1 cellular context compared by ENCODE assay signal in the genomic region with DNA sequence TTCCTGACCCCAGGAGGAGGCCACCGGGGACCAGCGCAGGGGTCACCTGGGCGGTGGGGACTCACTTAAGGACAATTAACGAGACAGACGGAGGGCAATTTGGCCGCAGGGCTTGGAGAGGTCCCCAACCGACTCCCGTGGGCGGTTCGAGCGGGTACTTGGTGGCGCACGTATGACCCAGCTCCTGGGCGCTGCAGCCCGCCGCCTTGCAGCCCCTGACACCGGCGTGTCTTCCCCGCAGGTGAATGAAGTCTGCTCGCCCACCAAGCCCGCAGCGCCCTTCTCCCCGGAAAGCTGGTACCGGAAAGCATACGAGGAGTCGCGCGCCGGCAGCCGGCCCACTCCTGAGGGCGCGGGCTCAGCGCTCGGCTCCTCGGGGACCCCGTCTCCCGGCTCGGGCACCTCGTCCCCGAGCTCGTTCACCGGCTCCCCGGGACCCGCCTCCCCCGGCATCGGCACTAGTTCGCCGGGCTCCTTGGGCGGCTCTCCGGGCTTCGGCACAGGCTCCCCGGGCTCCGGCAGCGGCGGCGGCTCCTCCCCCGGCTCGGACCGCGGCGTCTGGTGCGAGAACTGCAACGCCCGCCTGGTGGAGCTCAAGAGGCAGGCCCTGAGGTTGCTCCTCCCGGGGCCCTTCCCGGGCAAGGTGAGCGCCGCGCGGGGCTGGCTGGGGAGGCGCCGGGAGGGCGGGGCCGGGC.
TF ChIP-seq lines count a peak whose summit lies in the region.

No MANE protein-coding gene starts in this region.

TF ChIP-seq in K562, 482 proteins besides CTCF, POLR2A, EP300 and RAD21 (continued from another document and continues in another):
- TF ChIP-seq CHD4 (IDR thresholded peaks at IDR 0.05; ENCODE audit: insufficient read depth, insufficient replicate concordance, low read depth, low read length, poor library complexity, severe bottlenecking) (no peak), CREB1 (IDR thresholded peaks at IDR 0.05) (no peak), CREB1 (CRISPR knock-in tag; IDR thresholded peaks at IDR 0.05) (0 out of 2 replicates have a peak, but pooled peaks have one; percentile 40), CSDE1 (IDR thresholded peaks at IDR 0.05) (no peak), RB1 (IDR thresholded peaks at IDR 0.05; ENCODE audit: low read depth) (peak; percentile 92), EHMT2 (IDR thresholded peaks at IDR 0.05) (no peak), NFRKB (IDR thresholded peaks at IDR 0.05; ENCODE audit: low read depth) (no peak), KLF1 (tag; IDR thresholded peaks at IDR 0.05) (no peak), ZNF785 (CRISPR knock-in tag; IDR thresholded peaks at IDR 0.05) (no peak), FIP1L1 (IDR thresholded peaks at IDR 0.05; ENCODE audit: low read depth, low read length, poor library complexity, severe bottlenecking) (peak; percentile 62), JUND (IDR thresholded peaks at IDR 0.05; ENCODE audit: borderline replicate concordance, low read depth, low read length) (peak; percentile 42), JUND (tag; IDR thresholded peaks at IDR 0.05; ENCODE audit: borderline replicate concordance, low read depth, low read length) (no peak), HDGF (IDR thresholded peaks at IDR 0.05) (no peak), MAFF (IDR thresholded peaks at IDR 0.05; ENCODE audit: low read length) (no peak), DIDO1 (tag; IDR thresholded peaks at IDR 0.05; ENCODE audit: low read depth) (no peak), EGR1 (conservative IDR thresholded peaks at IDR 0.05) (peak; percentile 29; the same call in 1 of the 2 replicates), SOX6 (IDR thresholded peaks at IDR 0.05) (no peak), SRF (CRISPR knock-in tag; IDR thresholded peaks at IDR 0.05) (no peak), ZFP1 (CRISPR knock-in tag; IDR thresholded peaks at IDR 0.05) (no peak), ARID1B (IDR thresholded peaks at IDR 0.05) (no peak), CCNT2 (IDR thresholded peaks at IDR 0.05; ENCODE audit: borderline replicate concordance, extremely low read depth, insufficient read length, low read depth, low read length) (peak; percentile 38), HSF4 (CRISPR knock-in tag; IDR thresholded peaks at IDR 0.05; ENCODE audit: borderline replicate concordance) (no peak), ZNF445 (CRISPR knock-in tag; IDR thresholded peaks at IDR 0.05; ENCODE audit: low read depth) (no peak), CBFA2T3 (IDR thresholded peaks at IDR 0.05) (no peak), TOE1 (IDR thresholded peaks at IDR 0.05; ENCODE audit: borderline replicate concordance) (no peak), TOE1 (CRISPR knock-in tag; IDR thresholded peaks at IDR 0.05; ENCODE audit: borderline replicate concordance, low read depth) (no peak), TCF7 (IDR thresholded peaks at IDR 0.05; ENCODE audit: borderline replicate concordance) (no peak), BRD4 (IDR thresholded peaks at IDR 0.05) (no peak), GABPA (tag; conservative IDR thresholded peaks at IDR 0.05; ENCODE audit: low read depth) (no peak), ZNF146 (CRISPR knock-in tag; IDR thresholded peaks at IDR 0.05; ENCODE audit: unreplicated experiment) (no peak), MXI1 (IDR thresholded peaks at IDR 0.05; ENCODE audit: low read depth, low read length) (no peak), KAT8 (IDR thresholded peaks at IDR 0.05; ENCODE audit: low read depth) (no peak), NFE2L1 (tag; IDR thresholded peaks at IDR 0.05; ENCODE audit: borderline replicate concordance, low read depth) (no peak), TBL1XR1 (IDR thresholded peaks at IDR 0.05; ENCODE audit: low read length in 2 of 2) (no peak), CTBP1 (IDR thresholded peaks at IDR 0.05; ENCODE audit: borderline replicate concordance) (peak; percentile 77), ZNF124 (CRISPR knock-in tag; IDR thresholded peaks at IDR 0.05) (no peak), EP400 (IDR thresholded peaks at IDR 0.05) (no peak), POLR2H (tag; IDR thresholded peaks at IDR 0.05; ENCODE audit: low read depth) (no peak), SNIP1 (IDR thresholded peaks at IDR 0.05; ENCODE audit: low read depth) (no peak), IRF2 (CRISPR knock-in tag; IDR thresholded peaks at IDR 0.05) (no peak), HDAC8 (tag; IDR thresholded peaks at IDR 0.05) (no peak), ZNF282 (CRISPR knock-in tag; IDR thresholded peaks at IDR 0.05) (0 out of 2 replicates have a peak, but pooled peaks have one; percentile 58), XRCC5 (IDR thresholded peaks at IDR 0.05; ENCODE audit: low read depth, low read length) (peak; percentile 74; the same call in 1 of the 2 replicates), SMARCB1 (IDR thresholded peaks at IDR 0.05; ENCODE audit: insufficient read length, low read depth) (no peak), ATF7 (IDR thresholded peaks at IDR 0.05) (peak; percentile 44; the same call in 1 of the 2 replicates), HMG20B (CRISPR knock-in tag; IDR thresholded peaks at IDR 0.05) (no peak), ZNF431 (CRISPR knock-in tag; IDR thresholded peaks at IDR 0.05) (no peak), NFATC3 (IDR thresholded peaks at IDR 0.05) (no peak), ZNF830 (CRISPR knock-in tag; IDR thresholded peaks at IDR 0.05) (no peak), HDAC1 (IDR thresholded peaks at IDR 0.05) (no peak), YY1 (IDR thresholded peaks at IDR 0.05; ENCODE audit: borderline replicate concordance in 1 of 3, control insufficient read depth in 1 of 3, extremely low read depth in 1 of 3, insufficient read depth in 3 of 3, insufficient read length in 1 of 3, insufficient replicate concordance in 2 of 3, low read depth in 1 of 3, low read length in 2 of 3) (peak in 1 of 3 experiments; percentile 50), ZNF644 (tag; IDR thresholded peaks at IDR 0.05; ENCODE audit: low read depth) (no peak), FOXK2 (conservative IDR thresholded peaks at IDR 0.05 in 1 of 2, IDR thresholded peaks at IDR 0.05 in 1 of 2; ENCODE audit: low read depth in 2 of 2) (no peak), ZNF165 (CRISPR knock-in tag; IDR thresholded peaks at IDR 0.05; ENCODE audit: borderline replicate concordance) (no peak), RBM25 (IDR thresholded peaks at IDR 0.05; ENCODE audit: low read depth, low read length, severe bottlenecking) (peak; percentile 61)
- TF ChIP-seq, protein P1, sequence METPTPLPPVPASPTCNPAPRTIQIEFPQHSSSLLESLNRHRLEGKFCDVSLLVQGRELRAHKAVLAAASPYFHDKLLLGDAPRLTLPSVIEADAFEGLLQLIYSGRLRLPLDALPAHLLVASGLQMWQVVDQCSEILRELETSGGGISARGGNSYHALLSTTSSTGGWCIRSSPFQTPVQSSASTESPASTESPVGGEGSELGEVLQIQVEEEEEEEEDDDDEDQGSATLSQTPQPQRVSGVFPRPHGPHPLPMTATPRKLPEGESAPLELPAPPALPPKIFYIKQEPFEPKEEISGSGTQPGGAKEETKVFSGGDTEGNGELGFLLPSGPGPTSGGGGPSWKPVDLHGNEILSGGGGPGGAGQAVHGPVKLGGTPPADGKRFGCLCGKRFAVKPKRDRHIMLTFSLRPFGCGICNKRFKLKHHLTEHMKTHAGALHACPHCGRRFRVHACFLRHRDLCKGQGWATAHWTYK (CRISPR knock-in tag; IDR thresholded peaks at IDR 0.05): no peak
- TF ChIP-seq, protein P2, sequence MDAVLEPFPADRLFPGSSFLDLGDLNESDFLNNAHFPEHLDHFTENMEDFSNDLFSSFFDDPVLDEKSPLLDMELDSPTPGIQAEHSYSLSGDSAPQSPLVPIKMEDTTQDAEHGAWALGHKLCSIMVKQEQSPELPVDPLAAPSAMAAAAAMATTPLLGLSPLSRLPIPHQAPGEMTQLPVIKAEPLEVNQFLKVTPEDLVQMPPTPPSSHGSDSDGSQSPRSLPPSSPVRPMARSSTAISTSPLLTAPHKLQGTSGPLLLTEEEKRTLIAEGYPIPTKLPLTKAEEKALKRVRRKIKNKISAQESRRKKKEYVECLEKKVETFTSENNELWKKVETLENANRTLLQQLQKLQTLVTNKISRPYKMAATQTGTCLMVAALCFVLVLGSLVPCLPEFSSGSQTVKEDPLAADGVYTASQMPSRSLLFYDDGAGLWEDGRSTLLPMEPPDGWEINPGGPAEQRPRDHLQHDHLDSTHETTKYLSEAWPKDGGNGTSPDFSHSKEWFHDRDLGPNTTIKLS (IDR thresholded peaks at IDR 0.05; ENCODE audit: borderline replicate concordance, low read depth): no peak
- TF ChIP-seq, protein P3, sequence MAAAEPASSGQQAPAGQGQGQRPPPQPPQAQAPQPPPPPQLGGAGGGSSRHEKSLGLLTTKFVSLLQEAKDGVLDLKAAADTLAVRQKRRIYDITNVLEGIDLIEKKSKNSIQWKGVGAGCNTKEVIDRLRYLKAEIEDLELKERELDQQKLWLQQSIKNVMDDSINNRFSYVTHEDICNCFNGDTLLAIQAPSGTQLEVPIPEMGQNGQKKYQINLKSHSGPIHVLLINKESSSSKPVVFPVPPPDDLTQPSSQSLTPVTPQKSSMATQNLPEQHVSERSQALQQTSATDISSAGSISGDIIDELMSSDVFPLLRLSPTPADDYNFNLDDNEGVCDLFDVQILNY (CRISPR knock-in tag; IDR thresholded peaks at IDR 0.05): no peak
- TF ChIP-seq, protein P4, sequence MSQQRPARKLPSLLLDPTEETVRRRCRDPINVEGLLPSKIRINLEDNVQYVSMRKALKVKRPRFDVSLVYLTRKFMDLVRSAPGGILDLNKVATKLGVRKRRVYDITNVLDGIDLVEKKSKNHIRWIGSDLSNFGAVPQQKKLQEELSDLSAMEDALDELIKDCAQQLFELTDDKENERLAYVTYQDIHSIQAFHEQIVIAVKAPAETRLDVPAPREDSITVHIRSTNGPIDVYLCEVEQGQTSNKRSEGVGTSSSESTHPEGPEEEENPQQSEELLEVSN (IDR thresholded peaks at IDR 0.05; ENCODE audit: borderline replicate concordance in 1 of 2, extremely low read depth in 1 of 2, insufficient read depth in 1 of 2, insufficient read length in 1 of 2, low read depth in 1 of 2, low read length in 1 of 2, poor library complexity in 1 of 2, severe bottlenecking in 1 of 2): peak in 1 of 2 experiments; percentile 43
- TF ChIP-seq, protein P5, sequence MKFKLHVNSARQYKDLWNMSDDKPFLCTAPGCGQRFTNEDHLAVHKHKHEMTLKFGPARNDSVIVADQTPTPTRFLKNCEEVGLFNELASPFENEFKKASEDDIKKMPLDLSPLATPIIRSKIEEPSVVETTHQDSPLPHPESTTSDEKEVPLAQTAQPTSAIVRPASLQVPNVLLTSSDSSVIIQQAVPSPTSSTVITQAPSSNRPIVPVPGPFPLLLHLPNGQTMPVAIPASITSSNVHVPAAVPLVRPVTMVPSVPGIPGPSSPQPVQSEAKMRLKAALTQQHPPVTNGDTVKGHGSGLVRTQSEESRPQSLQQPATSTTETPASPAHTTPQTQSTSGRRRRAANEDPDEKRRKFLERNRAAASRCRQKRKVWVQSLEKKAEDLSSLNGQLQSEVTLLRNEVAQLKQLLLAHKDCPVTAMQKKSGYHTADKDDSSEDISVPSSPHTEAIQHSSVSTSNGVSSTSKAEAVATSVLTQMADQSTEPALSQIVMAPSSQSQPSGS (CRISPR knock-in tag; IDR thresholded peaks at IDR 0.05): no peak
- TF ChIP-seq, protein P6, sequence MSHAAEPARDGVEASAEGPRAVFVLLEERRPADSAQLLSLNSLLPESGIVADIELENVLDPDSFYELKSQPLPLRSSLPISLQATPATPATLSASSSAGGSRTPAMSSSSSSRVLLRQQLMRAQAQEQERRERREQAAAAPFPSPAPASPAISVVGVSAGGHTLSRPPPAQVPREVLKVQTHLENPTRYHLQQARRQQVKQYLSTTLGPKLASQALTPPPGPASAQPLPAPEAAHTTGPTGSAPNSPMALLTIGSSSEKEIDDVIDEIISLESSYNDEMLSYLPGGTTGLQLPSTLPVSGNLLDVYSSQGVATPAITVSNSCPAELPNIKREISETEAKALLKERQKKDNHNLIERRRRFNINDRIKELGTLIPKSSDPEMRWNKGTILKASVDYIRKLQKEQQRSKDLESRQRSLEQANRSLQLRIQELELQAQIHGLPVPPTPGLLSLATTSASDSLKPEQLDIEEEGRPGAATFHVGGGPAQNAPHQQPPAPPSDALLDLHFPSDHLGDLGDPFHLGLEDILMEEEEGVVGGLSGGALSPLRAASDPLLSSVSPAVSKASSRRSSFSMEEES (CRISPR knock-in tag; IDR thresholded peaks at IDR 0.05): no peak
- TF ChIP-seq, protein P7, sequence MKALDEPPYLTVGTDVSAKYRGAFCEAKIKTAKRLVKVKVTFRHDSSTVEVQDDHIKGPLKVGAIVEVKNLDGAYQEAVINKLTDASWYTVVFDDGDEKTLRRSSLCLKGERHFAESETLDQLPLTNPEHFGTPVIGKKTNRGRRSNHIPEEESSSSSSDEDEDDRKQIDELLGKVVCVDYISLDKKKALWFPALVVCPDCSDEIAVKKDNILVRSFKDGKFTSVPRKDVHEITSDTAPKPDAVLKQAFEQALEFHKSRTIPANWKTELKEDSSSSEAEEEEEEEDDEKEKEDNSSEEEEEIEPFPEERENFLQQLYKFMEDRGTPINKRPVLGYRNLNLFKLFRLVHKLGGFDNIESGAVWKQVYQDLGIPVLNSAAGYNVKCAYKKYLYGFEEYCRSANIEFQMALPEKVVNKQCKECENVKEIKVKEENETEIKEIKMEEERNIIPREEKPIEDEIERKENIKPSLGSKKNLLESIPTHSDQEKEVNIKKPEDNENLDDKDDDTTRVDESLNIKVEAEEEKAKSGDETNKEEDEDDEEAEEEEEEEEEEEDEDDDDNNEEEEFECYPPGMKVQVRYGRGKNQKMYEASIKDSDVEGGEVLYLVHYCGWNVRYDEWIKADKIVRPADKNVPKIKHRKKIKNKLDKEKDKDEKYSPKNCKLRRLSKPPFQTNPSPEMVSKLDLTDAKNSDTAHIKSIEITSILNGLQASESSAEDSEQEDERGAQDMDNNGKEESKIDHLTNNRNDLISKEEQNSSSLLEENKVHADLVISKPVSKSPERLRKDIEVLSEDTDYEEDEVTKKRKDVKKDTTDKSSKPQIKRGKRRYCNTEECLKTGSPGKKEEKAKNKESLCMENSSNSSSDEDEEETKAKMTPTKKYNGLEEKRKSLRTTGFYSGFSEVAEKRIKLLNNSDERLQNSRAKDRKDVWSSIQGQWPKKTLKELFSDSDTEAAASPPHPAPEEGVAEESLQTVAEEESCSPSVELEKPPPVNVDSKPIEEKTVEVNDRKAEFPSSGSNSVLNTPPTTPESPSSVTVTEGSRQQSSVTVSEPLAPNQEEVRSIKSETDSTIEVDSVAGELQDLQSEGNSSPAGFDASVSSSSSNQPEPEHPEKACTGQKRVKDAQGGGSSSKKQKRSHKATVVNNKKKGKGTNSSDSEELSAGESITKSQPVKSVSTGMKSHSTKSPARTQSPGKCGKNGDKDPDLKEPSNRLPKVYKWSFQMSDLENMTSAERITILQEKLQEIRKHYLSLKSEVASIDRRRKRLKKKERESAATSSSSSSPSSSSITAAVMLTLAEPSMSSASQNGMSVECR (CRISPR knock-in tag; IDR thresholded peaks at IDR 0.05): 0 out of 2 replicates have a peak, but pooled peaks have one; percentile 49
- TF ChIP-seq, protein P8, sequence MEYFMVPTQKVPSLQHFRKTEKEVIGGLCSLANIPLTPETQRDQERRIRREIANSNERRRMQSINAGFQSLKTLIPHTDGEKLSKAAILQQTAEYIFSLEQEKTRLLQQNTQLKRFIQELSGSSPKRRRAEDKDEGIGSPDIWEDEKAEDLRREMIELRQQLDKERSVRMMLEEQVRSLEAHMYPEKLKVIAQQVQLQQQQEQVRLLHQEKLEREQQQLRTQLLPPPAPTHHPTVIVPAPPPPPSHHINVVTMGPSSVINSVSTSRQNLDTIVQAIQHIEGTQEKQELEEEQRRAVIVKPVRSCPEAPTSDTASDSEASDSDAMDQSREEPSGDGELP (CRISPR knock-in tag; IDR thresholded peaks at IDR 0.05; ENCODE audit: borderline replicate concordance): peak; percentile 64; the same call in 1 of the 2 replicates
